8 cellular contexts compared by ENCODE assay signal in the genomic region with DNA sequence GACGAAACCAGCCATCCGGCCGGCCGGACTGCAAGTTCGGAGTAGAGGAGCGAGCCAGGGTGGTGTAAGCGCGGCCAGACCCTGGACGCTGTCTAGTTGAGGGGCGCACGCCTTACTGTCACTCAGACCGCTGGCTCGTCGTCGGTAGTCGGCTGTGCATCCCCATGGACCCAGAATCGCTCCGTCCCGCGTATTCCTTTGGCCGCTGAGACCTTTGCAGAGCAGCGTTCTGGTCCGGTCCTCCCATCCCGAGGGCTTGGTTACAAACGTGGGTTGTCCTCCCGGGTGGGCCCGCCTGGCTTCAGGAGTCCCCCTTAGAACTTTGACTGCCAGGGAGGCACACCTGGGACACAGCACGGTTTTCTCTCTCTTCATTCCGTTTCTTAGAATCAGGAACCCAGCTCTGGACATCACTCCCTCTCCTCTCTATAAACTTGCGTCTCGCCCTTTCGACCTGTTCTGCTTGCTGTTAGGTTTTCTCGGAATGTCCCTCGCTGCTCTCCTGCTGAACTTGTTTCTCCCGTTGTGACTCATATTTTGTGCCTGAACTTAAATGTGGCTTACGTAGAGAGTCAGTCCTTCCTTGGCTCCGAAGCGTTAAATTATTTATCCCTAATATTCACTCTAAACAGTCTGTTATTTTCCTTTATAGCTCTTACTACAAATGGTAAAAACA. TPM values are rescaled to one million over a fixed set of nuclear protein-coding genes. Genes with fewer than 3 reads are reported as not detected.
A peak's percentile ranks its signal among the peaks of the same experiment; 100 is the strongest.
DNase-seq lines count a peak whose midpoint lies in the region; ATAC-seq and TF ChIP-seq lines count a peak whose summit lies in the region.

No MANE protein-coding gene starts in this region.

- intact Hi-C loops in uterus (cut with DNase I; ENCODE audit: low total_unique reads), result no loop called here

- no peaks in the 10 kb centered on the region for H3K9me3 Mint-ChIP-seq in mesothelial cell of epicardium

- H3K9ac ChIP-seq in duodenal mucosa (ENCODE audit: low read depth in 1 of 2, low read length in 2 of 2), result peak overlapping the region; percentile 87 to 95

- H3K4me1 ChIP-seq in RWPE2 (ENCODE audit: insufficient read depth, poor library complexity, severe bottlenecking), result peaks cover 26% of the 10 kb centered on the region
- H3K4me1 ChIP-seq in duodenal mucosa (ENCODE audit: control insufficient read depth in 1 of 2, insufficient read depth in 2 of 2, low read length in 2 of 2), result peaks cover 22% of the 10 kb centered on the region in 2 donors
- peaks cover 0 to 12% of the 10 kb centered on the region in 2 donors for H3K4me1 ChIP-seq in uterus

- peak overlapping the region; percentile 80 for H3K4me3 Mint-ChIP-seq in mesothelial cell of epicardium

- no peaks in the 10 kb centered on the region for H3K9me3 ChIP-seq in RWPE2 (ENCODE audit: severe bottlenecking)
- H3K9me3 ChIP-seq in duodenal mucosa (ENCODE audit: control insufficient read depth in 1 of 2, low read length in 2 of 2), result no peaks in the 10 kb centered on the region
- H3K9me3 ChIP-seq in uterus, result no peaks in the 10 kb centered on the region

- peaks cover 24% of the 10 kb centered on the region for H3K4me1 Mint-ChIP-seq in mesothelial cell of epicardium

- H3K27me3 Mint-ChIP-seq in mesothelial cell of epicardium (ENCODE audit: low read depth), result no peaks in the 10 kb centered on the region

- TF ChIP-seq CTCF in RWPE2 (IDR thresholded peaks at IDR 0.05; ENCODE audit: poor library complexity, severe bottlenecking) (no peak), mesothelial cell of epicardium (IDR thresholded peaks at IDR 0.05; ENCODE audit: unreplicated experiment) (no peak), uterus (IDR thresholded peaks at IDR 0.05) (no peak)

- H3K4me3 ChIP-seq in RWPE2 (ENCODE audit: severe bottlenecking), result peak overlapping the region; percentile 62
- H3K4me3 ChIP-seq in duodenal mucosa (ENCODE audit: low read depth in 1 of 2, low read length in 2 of 2), result peak overlapping the region; percentile 91 to 96
- peak overlapping the region; percentile 69 to 95 for H3K4me3 ChIP-seq in uterus

- peak; percentile 12 for ATAC-seq in GM18520 (IDR thresholded peaks at IDR 0.05; ENCODE audit: unreplicated experiment)
- ATAC-seq in HG02973 (IDR thresholded peaks at IDR 0.05; ENCODE audit: unreplicated experiment), result peak; percentile 37
- peak; percentile 32 for ATAC-seq in RWPE2 (ENCODE audit: low read depth)

- H3K36me3 ChIP-seq in RWPE2 (ENCODE audit: low read depth), result peaks cover 24% of the 10 kb centered on the region
- H3K36me3 ChIP-seq in duodenal mucosa (ENCODE audit: control insufficient read depth in 1 of 2, insufficient read depth in 2 of 2, low read length in 2 of 2), result peaks cover 4 to 19% of the 10 kb centered on the region in 2 donors
- no peaks in the 10 kb centered on the region for H3K36me3 ChIP-seq in uterus

- peak overlapping the region; percentile 66 for H3K27ac Mint-ChIP-seq in mesothelial cell of epicardium

- H3K36me3 Mint-ChIP-seq in mesothelial cell of epicardium, result peaks cover 19% of the 10 kb centered on the region

- no peak for TF ChIP-seq POLR2A in uterus (IDR thresholded peaks at IDR 0.05)

- DNase-seq in AG08396 (ENCODE audit: low spot score), result peak; percentile 32
- peak; percentile 55 for DNase-seq in RWPE2 (ENCODE audit: low spot score)
- peak in 1 of 2 experiments; percentile 50 for DNase-seq in mesothelial cell of epicardium (ENCODE audit: low spot score in 2 of 2, unreplicated experiment in 2 of 2)
- peak in 1 of 2 donors; percentile 24 for DNase-seq in uterus
- no peak for DNase-seq in medulla oblongata (ENCODE audit: extremely low spot score)

- H3K27ac ChIP-seq in RWPE2 (ENCODE audit: poor library complexity, severe bottlenecking) (peak overlapping the region; percentile 58), duodenal mucosa (ENCODE audit: low read depth, low read length) (no peak overlapping the region), uterus (peak overlapping the region; percentile 84 to 86)

- H3K27me3 ChIP-seq in RWPE2 (ENCODE audit: insufficient read depth, poor library complexity, severe bottlenecking), result no peaks in the 10 kb centered on the region
- H3K27me3 ChIP-seq in duodenal mucosa (ENCODE audit: control insufficient read depth in 1 of 2, insufficient read depth in 2 of 2, low read length in 2 of 2), result no peaks in the 10 kb centered on the region
- H3K27me3 ChIP-seq in uterus, result no peaks in the 10 kb centered on the region

RNA-seq across cellular contexts. Expression of gene PGM2, which starts 0.7 kb away (rescaled TPM):
- 16.8 to 20.0 TPM (median 19.2 TPM) in 3 replicates for total RNA-seq in mesothelial cell of epicardium
- total RNA-seq in uterus, result 10 to 100 TPM; 37.4 to 45.6 (median 39.9) TPM
